In the genomic region with DNA sequence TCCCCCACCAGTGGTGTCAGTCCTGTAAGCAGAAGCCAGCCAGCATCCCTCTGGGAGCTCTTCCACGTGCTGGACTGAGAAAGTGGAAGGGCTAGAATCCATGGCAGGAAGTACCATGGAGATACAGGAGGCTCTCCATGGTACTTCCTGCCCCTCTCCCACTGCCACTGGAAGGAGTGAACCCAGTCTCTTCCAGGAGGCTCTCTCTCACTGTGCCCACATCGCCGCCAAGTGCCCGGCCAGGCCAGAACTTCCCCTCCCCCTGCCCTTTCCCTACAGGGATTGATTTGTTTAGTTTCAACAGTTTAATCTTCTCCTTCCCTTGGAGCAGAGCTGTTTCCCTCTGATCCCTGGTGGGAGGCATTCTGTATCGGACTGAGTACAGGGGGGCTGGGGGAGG, we compare ENCODE assay signal across 1 cellular context.
TF ChIP-seq lines count a peak whose summit lies in the region.

No MANE protein-coding gene starts in this region.

TF ChIP-seq in GM23338, 12 proteins besides CTCF, POLR2A, EP300 and RAD21 (continued from another document):
- no peak for TF ChIP-seq EZH2phosphoT487 (IDR thresholded peaks at IDR 0.05; ENCODE audit: unreplicated experiment)
